Comparison of ENCODE assay signal across 26 cellular contexts in the genomic region with DNA sequence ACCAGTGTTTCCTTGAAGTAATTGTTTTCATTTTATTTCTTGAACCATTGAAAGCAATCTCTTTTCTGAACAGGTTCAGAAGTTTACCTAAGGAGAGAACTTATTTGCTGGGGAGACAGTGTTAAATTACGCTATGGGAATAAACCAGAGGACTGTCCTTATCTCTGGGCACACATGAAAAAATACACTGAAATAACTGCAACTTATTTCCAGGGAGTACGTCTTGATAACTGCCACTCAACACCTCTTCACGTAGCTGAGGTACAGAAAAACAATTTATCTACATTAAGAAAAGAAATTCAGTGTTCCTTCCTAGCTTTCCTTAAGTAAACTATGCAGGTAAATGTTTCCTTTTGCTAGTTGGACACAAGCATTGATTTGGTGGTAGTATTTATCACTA.
"Had no signal": no experiment of that assay in that cellular context is flagged by ENCODE, and none has a peak within 500 bp of the region (broad histone marks: within the 10 kb centered on the region; RNA-seq: fewer than 3 reads in every experiment).

No MANE protein-coding gene starts in this region.

- H3K27me3 ChIP-seq: dorsolateral prefrontal cortex, esophagus muscularis mucosa, foreskin keratinocyte, gastroesophageal sphincter, heart left ventricle, hepatocyte had no signal

- H3K27me3 Mint-ChIP-seq: naive B cell had no signal

- H3K9me3 ChIP-seq: esophagus muscularis mucosa, gastroesophageal sphincter, heart left ventricle, left ventricle myocardium inferior, lower lobe of right lung, mucosa of descending colon had no signal

- ATAC-seq: foreskin keratinocyte, gastroesophageal sphincter, heart left ventricle, left colon, left lobe of liver, lower lobe of right lung, mucosa of descending colon had no signal

- H3K4me1 ChIP-seq: esophagus muscularis mucosa, foreskin keratinocyte, gastroesophageal sphincter, left ventricle myocardium inferior, lower lobe of right lung had no signal

- H3K4me3 Mint-ChIP-seq: immature natural killer cell, mesothelial cell of epicardium, naive B cell had no signal

- DNase-seq: dermis blood vessel endothelial cell; dorsolateral prefrontal cortex; effector CD4-positive, alpha-beta T cell; effector memory CD4-positive, alpha-beta T cell; foreskin keratinocyte; heart left ventricle; hypothalamus; immature natural killer cell; islet precursor cell; kidney; kidney glomerular epithelial cell; left colon; left ventricle myocardium inferior; lower lobe of right lung; mesenchymal stem cell; mucosa of descending colon; naive B cell had no signal

- H3K4me1 Mint-ChIP-seq: immature natural killer cell, mesothelial cell of epicardium, naive B cell had no signal

- FAIRE-seq: colon, endometrium, kidney had no signal

- H3K27ac ChIP-seq: coronary artery, dorsolateral prefrontal cortex, epithelial cell of prostate, esophagus muscularis mucosa, foreskin keratinocyte, gastroesophageal sphincter, heart left ventricle, hepatocyte, left ventricle myocardium inferior, lower lobe of right lung had no signal

- H3K27ac Mint-ChIP-seq: mesothelial cell of epicardium had no signal

- H3K9me3 Mint-ChIP-seq: immature natural killer cell, mesothelial cell of epicardium, naive B cell had no signal

- H3K4me3 ChIP-seq: coronary artery, dorsolateral prefrontal cortex, esophagus muscularis mucosa, gastroesophageal sphincter, heart left ventricle, hepatocyte, left ventricle myocardium inferior, lower lobe of right lung, mucosa of descending colon had no signal
